ENCODE assay signal across 9 cellular contexts in the genomic region with DNA sequence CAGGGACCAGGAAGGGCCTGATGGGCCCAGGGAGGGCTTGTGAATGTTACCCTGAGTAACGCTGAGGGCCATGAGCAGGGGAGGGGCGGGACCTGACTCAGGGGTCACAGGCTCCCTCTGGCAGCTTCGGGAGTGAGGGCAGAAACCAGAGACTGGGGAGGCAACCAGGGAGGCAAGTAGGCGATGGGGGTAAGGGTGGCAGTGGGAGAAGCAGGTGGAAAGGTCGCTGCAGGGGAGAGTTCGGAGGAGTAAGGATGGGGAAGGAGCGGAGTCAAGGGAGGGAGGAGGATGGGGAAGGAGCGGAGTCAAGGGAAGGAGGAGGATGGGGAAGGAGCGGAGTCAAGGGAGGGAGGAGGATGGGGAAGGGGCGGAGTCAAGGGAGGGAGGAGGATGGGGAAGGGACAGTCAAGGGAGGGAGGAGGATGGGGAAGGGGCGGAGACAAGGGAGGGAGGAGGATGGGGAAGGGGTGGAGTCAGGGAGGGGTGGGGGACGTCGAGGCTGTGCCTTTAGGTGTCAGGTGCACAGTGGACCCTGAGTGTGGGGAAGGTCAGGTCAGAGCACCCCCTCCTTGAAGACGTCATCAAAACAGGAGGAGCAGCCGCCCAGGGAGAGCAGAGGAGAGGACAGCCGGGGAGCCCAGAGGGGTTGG. TPM values are rescaled to one million over a fixed set of nuclear protein-coding genes. Genes with fewer than 3 reads are reported as not detected.
A peak's percentile ranks its signal among the peaks of the same experiment; 100 is the strongest.
DNase-seq lines count a peak whose midpoint lies in the region; ATAC-seq, FAIRE-seq and TF ChIP-seq lines count a peak whose summit lies in the region.
"Had no signal": no experiment of that assay in that cellular context is flagged by ENCODE, and none has a peak within 500 bp of the region (broad histone marks: within the 10 kb centered on the region; RNA-seq: fewer than 3 reads in every experiment).

No MANE protein-coding gene starts in this region.

- no peak overlapping the region for H3K4me3 Mint-ChIP-seq in activated CD4-positive, alpha-beta T cell treated with anti-CD3 and anti-CD28 coated beads for 36 hours

- CTCF ChIA-PET in activated CD4-positive, alpha-beta T cell treated with anti-CD3 and anti-CD28 coated beads for 36 hours (lab: Charles Lee): interaction anchor here (0.7 kb wide), 1 partner anchor 28 kb away, joined by 4 read pairs; a partner anchor contains a TSS

- no peak for FAIRE-seq in HTR-8/SVneo (lab: Jason Lieb, UNC)
- no peak for FAIRE-seq in H54 (lab: Jason Lieb, UNC)

- DNase-seq in activated CD4-positive, alpha-beta T cell treated with anti-CD3 and anti-CD28 coated beads for 36 hours: no peak
- no peak for DNase-seq in activated CD4-positive, alpha-beta T cell treated with anti-CD3 and anti-CD28 coated beads for 4 hours
- DNase-seq in amniotic epithelial cell (ENCODE audit: low read depth) (peak; percentile 84), thoracic aorta (ENCODE audit: low spot score) (no peak), HTR-8/SVneo (ENCODE audit: insufficient read length, low spot score) (no peak), H54 (ENCODE audit: insufficient read length, low spot score) (no peak)
- no peak for DNase-seq in activated CD4-positive, alpha-beta T cell treated with anti-CD3 and anti-CD28 coated beads for 48 hours

- TF ChIP-seq CTCF in thoracic aorta (IDR thresholded peaks at IDR 0.05): no peak

- no peak for ATAC-seq in activated CD4-positive, alpha-beta T cell treated with anti-CD3 and anti-CD28 coated beads for 36 hours
- no peak for ATAC-seq in thoracic aorta (ENCODE audit: insufficient number of reproducible peaks, low FRiP score, low read depth)

- peaks cover 34% of the 10 kb centered on the region for H3K36me3 Mint-ChIP-seq in activated CD4-positive, alpha-beta T cell treated with anti-CD3 and anti-CD28 coated beads for 36 hours (ENCODE audit: low read depth)

- H3K9me3 Mint-ChIP-seq in activated CD4-positive, alpha-beta T cell treated with anti-CD3 and anti-CD28 coated beads for 36 hours (ENCODE audit: low read depth): no peaks in the 10 kb centered on the region

- intact Hi-C loops in activated CD4-positive, alpha-beta T cell treated with anti-CD3 and anti-CD28 coated beads for 36 hours (cut with DNase I, micrococcal nuclease): loop anchor here in 1 of 2 experiments (5.0 kb wide), 1 partner anchor 62 kb away; a partner anchor contains a TSS

- no peaks in the 10 kb centered on the region for H3K27me3 ChIP-seq in iPS-15b (ENCODE audit: control insufficient read depth, insufficient read depth, low read length)
- H3K27me3 ChIP-seq in thoracic aorta (replicated peaks; ENCODE audit: insufficient read depth): peaks cover 12% of the 10 kb centered on the region

- H3K27me3 Mint-ChIP-seq in activated CD4-positive, alpha-beta T cell treated with anti-CD3 and anti-CD28 coated beads for 36 hours: no peaks in the 10 kb centered on the region

- peak overlapping the region; percentile 25 for H3K27ac Mint-ChIP-seq in activated CD4-positive, alpha-beta T cell treated with anti-CD3 and anti-CD28 coated beads for 36 hours

- H3K9ac ChIP-seq in iPS-15b (ENCODE audit: low read depth, low read length): no peak overlapping the region

- no peaks in the 10 kb centered on the region for H3K36me3 ChIP-seq in iPS-15b (ENCODE audit: control insufficient read depth, insufficient read depth, low read length)
- no peaks in the 10 kb centered on the region for H3K36me3 ChIP-seq in thoracic aorta

- POLR2A ChIA-PET in activated CD4-positive, alpha-beta T cell treated with anti-CD3 and anti-CD28 coated beads for 36 hours (lab: Charles Lee): interaction anchor here (0.7 kb wide), 1 partner anchor 18 kb away, joined by 3 read pairs; no protein-coding TSS in a partner anchor

- H3K4me3 ChIP-seq in iPS-15b (ENCODE audit: low read depth, low read length) (peak overlapping the region; percentile 79), thoracic aorta (peak overlapping the region; percentile 49)

- H3K9me3 ChIP-seq in iPS-15b (ENCODE audit: control insufficient read depth, insufficient read depth, low read length): no peaks in the 10 kb centered on the region
- H3K9me3 ChIP-seq in thoracic aorta: no peaks in the 10 kb centered on the region

- H3K4me1 ChIP-seq in iPS-15b (ENCODE audit: control insufficient read depth, insufficient read depth, low read length) (peaks cover 2% of the 10 kb centered on the region), thoracic aorta (ENCODE audit: control insufficient read depth in 1 of 2, low read depth in 2 of 2) (peaks cover 0 to 6% of the 10 kb centered on the region in 2 donors)

- no peak overlapping the region for H3K27ac ChIP-seq in thoracic aorta

- no peak for TF ChIP-seq POLR2A in H54 (IDR thresholded peaks at IDR 0.05; ENCODE audit: low read depth, low read length)

- H3K4me1 Mint-ChIP-seq in activated CD4-positive, alpha-beta T cell treated with anti-CD3 and anti-CD28 coated beads for 36 hours: peaks cover 16% of the 10 kb centered on the region

RNA-seq across cellular contexts. Expression of a gene that starts 15.5 kb away (rescaled TPM):
- total RNA-seq in activated CD4-positive, alpha-beta T cell treated with anti-CD3 and anti-CD28 coated beads for 36 hours: under 1 TPM; 0.75 to 0.95 TPM
- total RNA-seq in thoracic aorta: 1 to 10 TPM in 1 of 2 donors, not detected in 1; 2.3 TPM

RNA-seq across cellular contexts. Expression of a gene that starts 28.1 kb away (rescaled TPM):
- total RNA-seq in activated CD4-positive, alpha-beta T cell treated with anti-CD3 and anti-CD28 coated beads for 36 hours: 10 to 100 TPM; 50.5 to 51.8 TPM
- 1 to 10 TPM; 8.5 to 8.9 TPM for total RNA-seq in thoracic aorta

RNA-seq across cellular contexts. Expression of a gene that starts 41.9 kb away (rescaled TPM):
- 1 to 10 TPM; 6.9 to 9.7 TPM for total RNA-seq in activated CD4-positive, alpha-beta T cell treated with anti-CD3 and anti-CD28 coated beads for 36 hours
- not detected for total RNA-seq in thoracic aorta
- total RNA-seq: lower leg skin had no signal

Comparison
In these comparisons a context has a peak if more than half of its experiments do, and no peak if none do; other contexts are left out.
1. RNA of a gene that starts 28.1 kb away (total RNA-seq): 50.5 to 51.8 TPM in activated CD4-positive, alpha-beta T cell treated with anti-CD3 and anti-CD28 coated beads for 36 hours; 8.5 to 8.9 TPM in thoracic aorta; every median in the first group is over 4 times any median in the second.
2. RNA of a gene that starts 41.9 kb away (total RNA-seq): 6.9 to 9.7 TPM in activated CD4-positive, alpha-beta T cell treated with anti-CD3 and anti-CD28 coated beads for 36 hours; not detected in thoracic aorta; every median in the first group is over 4 times any median in the second.